In the genomic region with DNA sequence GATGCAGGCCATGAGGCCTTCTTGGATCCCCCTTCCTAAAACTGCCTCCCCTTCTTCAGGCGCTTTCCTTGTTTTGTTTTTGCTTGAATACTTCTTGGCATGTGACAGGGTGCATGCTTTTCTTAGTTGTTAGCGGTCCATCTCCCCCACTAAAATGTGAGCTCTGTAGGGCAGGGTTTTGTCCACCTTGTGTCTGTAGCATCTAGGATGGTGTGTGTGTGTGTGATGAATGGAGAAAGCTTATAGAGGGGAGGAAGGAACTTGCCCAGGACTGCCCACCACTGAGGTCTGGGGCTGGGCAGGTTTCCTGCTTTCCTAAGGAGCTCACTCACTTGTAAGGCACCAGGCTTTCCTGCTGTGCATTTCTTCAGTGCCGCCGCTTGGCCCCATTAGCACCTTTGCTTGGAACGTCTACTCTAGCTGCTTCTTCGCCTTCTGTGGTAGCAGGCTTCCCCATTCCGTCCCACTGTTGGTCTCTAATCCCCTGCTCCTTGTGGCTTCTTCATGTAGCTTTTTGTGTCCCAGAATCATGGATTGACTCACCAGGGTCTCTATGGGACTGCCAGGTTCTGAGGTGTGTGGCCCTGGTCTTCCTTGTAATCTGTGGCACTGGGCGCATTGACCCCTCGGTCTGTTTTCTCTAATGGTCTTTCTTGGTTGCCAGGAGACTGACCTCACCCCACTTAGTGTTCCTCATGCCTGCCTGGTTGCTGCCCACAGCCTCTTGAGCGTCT, we compare ENCODE assay signal across 2 cellular contexts.
TF ChIP-seq lines count a peak whose summit lies in the region.

No MANE protein-coding gene starts in this region.

TF ChIP-seq in HCT116, 20 proteins besides CTCF, POLR2A, EP300 and RAD21:
- TF ChIP-seq JUND (IDR thresholded peaks at IDR 0.05): no peak
- TF ChIP-seq, protein P1, sequence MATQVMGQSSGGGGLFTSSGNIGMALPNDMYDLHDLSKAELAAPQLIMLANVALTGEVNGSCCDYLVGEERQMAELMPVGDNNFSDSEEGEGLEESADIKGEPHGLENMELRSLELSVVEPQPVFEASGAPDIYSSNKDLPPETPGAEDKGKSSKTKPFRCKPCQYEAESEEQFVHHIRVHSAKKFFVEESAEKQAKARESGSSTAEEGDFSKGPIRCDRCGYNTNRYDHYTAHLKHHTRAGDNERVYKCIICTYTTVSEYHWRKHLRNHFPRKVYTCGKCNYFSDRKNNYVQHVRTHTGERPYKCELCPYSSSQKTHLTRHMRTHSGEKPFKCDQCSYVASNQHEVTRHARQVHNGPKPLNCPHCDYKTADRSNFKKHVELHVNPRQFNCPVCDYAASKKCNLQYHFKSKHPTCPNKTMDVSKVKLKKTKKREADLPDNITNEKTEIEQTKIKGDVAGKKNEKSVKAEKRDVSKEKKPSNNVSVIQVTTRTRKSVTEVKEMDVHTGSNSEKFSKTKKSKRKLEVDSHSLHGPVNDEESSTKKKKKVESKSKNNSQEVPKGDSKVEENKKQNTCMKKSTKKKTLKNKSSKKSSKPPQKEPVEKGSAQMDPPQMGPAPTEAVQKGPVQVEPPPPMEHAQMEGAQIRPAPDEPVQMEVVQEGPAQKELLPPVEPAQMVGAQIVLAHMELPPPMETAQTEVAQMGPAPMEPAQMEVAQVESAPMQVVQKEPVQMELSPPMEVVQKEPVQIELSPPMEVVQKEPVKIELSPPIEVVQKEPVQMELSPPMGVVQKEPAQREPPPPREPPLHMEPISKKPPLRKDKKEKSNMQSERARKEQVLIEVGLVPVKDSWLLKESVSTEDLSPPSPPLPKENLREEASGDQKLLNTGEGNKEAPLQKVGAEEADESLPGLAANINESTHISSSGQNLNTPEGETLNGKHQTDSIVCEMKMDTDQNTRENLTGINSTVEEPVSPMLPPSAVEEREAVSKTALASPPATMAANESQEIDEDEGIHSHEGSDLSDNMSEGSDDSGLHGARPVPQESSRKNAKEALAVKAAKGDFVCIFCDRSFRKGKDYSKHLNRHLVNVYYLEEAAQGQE (IDR thresholded peaks at IDR 0.05; ENCODE audit: low read depth): no peak
- no peak for TF ChIP-seq SP1 (IDR thresholded peaks at IDR 0.05; ENCODE audit: low read depth)
- TF ChIP-seq POLR2AphosphoS5 (IDR thresholded peaks at IDR 0.05; ENCODE audit: low read depth, low read length): no peak
- TF ChIP-seq EGR1 (IDR thresholded peaks at IDR 0.05; ENCODE audit: low read depth): no peak
- TF ChIP-seq FOSL1 (IDR thresholded peaks at IDR 0.05; ENCODE audit: low read depth): no peak
- TF ChIP-seq TCF7L2 (IDR thresholded peaks at IDR 0.05; ENCODE audit: borderline replicate concordance, extremely low read depth, insufficient read depth, insufficient read length): no peak
- TF ChIP-seq CEBPB (IDR thresholded peaks at IDR 0.05; ENCODE audit: low read depth): no peak
- TF ChIP-seq, protein P2, sequence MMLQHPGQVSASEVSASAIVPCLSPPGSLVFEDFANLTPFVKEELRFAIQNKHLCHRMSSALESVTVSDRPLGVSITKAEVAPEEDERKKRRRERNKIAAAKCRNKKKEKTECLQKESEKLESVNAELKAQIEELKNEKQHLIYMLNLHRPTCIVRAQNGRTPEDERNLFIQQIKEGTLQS (IDR thresholded peaks at IDR 0.05): no peak
- no peak for TF ChIP-seq ELF1 (IDR thresholded peaks at IDR 0.05; ENCODE audit: borderline replicate concordance, low read depth)
- no peak for TF ChIP-seq SIN3A (IDR thresholded peaks at IDR 0.05; ENCODE audit: low read depth)
- TF ChIP-seq EZH2phosphoT487 (IDR thresholded peaks at IDR 0.05; ENCODE audit: borderline replicate concordance): no peak
- TF ChIP-seq EZH2 (IDR thresholded peaks at IDR 0.05): no peak
- TF ChIP-seq, protein P3, sequence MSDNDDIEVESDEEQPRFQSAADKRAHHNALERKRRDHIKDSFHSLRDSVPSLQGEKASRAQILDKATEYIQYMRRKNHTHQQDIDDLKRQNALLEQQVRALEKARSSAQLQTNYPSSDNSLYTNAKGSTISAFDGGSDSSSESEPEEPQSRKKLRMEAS (IDR thresholded peaks at IDR 0.05): no peak

TF ChIP-seq in K562, 482 proteins besides CTCF, POLR2A, EP300 and RAD21 (continues in another document):
- TF ChIP-seq WHSC1 (IDR thresholded peaks at IDR 0.05; ENCODE audit: low read length): peak; percentile 69
- TF ChIP-seq, protein P4, sequence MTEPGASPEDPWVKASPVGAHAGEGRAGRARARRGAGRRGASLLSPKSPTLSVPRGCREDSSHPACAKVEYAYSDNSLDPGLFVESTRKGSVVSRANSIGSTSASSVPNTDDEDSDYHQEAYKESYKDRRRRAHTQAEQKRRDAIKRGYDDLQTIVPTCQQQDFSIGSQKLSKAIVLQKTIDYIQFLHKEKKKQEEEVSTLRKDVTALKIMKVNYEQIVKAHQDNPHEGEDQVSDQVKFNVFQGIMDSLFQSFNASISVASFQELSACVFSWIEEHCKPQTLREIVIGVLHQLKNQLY (CRISPR knock-in tag; conservative IDR thresholded peaks at IDR 0.05): 0 out of 4 replicates have a peak, but pooled peaks of 1 of the 2 experiments have one; percentile 67
- TF ChIP-seq CXXC5 (CRISPR knock-in tag; IDR thresholded peaks at IDR 0.05): peak; percentile 38; the same call in 1 of the 2 replicates
- peak; percentile 51; the same call in 1 of the 2 replicates for TF ChIP-seq ELF4 (CRISPR knock-in tag; IDR thresholded peaks at IDR 0.05)
- 0 out of 2 replicates have a peak, but pooled peaks have one; percentile 38 for TF ChIP-seq ZBTB17 (CRISPR knock-in tag; IDR thresholded peaks at IDR 0.05)
- TF ChIP-seq SMAD1 (IDR thresholded peaks at IDR 0.05; ENCODE audit: low read depth, low read length, partially characterized antibody): peak; percentile 40
- no peak for TF ChIP-seq HMG20A (CRISPR knock-in tag; conservative IDR thresholded peaks at IDR 0.05)
- no peak for TF ChIP-seq NR1H2 (CRISPR knock-in tag; IDR thresholded peaks at IDR 0.05)
- TF ChIP-seq HNRNPLL (IDR thresholded peaks at IDR 0.05; ENCODE audit: low read depth, low read length, poor library complexity, severe bottlenecking): peak; percentile 21
- TF ChIP-seq, protein P2 (IDR thresholded peaks at IDR 0.05): no peak
- TF ChIP-seq, protein P2 (CRISPR knock-in tag; conservative IDR thresholded peaks at IDR 0.05): 0 out of 2 replicates have a peak, but pooled peaks have one; percentile 64
- TF ChIP-seq, protein P5, sequence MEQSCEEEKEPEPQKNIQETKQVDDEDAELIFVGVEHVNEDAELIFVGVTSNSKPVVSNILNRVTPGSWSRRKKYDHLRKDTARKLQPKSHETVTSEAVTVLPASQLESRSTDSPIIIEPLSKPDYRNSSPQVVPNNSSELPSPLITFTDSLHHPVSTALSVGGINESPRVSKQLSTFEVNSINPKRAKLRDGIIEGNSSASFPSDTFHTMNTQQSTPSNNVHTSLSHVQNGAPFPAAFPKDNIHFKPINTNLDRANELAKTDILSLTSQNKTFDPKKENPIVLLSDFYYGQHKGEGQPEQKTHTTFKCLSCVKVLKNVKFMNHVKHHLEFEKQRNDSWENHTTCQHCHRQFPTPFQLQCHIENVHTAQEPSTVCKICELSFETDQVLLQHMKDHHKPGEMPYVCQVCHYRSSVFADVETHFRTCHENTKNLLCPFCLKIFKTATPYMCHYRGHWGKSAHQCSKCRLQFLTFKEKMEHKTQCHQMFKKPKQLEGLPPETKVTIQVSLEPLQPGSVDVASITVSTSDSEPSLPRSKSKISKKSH (CRISPR knock-in tag; IDR thresholded peaks at IDR 0.05): 0 out of 2 replicates have a peak, but pooled peaks have one; percentile 43
- TF ChIP-seq FOXJ2 (tag; IDR thresholded peaks at IDR 0.05): no peak
- 0 out of 4 replicates have a peak, but pooled peaks of 1 of the 2 experiments have one; percentile 28 for TF ChIP-seq SRF (CRISPR knock-in tag; IDR thresholded peaks at IDR 0.05)
- TF ChIP-seq MXI1 (IDR thresholded peaks at IDR 0.05; ENCODE audit: low read depth, low read length): no peak
- TF ChIP-seq CBFB (CRISPR knock-in tag; IDR thresholded peaks at IDR 0.05): no peak
- TF ChIP-seq, protein P6, sequence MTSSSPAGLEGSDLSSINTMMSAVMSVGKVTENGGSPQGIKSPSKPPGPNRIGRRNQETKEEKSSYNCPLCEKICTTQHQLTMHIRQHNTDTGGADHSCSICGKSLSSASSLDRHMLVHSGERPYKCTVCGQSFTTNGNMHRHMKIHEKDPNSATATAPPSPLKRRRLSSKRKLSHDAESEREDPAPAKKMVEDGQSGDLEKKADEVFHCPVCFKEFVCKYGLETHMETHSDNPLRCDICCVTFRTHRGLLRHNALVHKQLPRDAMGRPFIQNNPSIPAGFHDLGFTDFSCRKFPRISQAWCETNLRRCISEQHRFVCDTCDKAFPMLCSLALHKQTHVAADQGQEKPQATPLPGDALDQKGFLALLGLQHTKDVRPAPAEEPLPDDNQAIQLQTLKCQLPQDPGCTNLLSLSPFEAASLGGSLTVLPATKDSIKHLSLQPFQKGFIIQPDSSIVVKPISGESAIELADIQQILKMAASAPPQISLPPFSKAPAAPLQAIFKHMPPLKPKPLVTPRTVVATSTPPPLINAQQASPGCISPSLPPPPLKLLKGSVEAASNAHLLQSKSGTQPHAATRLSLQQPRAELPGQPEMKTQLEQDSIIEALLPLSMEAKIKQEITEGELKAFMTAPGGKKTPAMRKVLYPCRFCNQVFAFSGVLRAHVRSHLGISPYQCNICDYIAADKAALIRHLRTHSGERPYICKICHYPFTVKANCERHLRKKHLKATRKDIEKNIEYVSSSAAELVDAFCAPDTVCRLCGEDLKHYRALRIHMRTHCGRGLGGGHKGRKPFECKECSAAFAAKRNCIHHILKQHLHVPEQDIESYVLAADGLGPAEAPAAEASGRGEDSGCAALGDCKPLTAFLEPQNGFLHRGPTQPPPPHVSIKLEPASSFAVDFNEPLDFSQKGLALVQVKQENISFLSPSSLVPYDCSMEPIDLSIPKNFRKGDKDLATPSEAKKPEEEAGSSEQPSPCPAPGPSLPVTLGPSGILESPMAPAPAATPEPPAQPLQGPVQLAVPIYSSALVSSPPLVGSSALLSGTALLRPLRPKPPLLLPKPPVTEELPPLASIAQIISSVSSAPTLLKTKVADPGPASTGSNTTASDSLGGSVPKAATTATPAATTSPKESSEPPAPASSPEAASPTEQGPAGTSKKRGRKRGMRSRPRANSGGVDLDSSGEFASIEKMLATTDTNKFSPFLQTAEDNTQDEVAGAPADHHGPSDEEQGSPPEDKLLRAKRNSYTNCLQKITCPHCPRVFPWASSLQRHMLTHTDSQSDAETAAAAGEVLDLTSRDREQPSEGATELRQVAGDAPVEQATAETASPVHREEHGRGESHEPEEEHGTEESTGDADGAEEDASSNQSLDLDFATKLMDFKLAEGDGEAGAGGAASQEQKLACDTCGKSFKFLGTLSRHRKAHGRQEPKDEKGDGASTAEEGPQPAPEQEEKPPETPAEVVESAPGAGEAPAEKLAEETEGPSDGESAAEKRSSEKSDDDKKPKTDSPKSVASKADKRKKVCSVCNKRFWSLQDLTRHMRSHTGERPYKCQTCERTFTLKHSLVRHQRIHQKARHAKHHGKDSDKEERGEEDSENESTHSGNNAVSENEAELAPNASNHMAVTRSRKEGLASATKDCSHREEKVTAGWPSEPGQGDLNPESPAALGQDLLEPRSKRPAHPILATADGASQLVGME (CRISPR knock-in tag; IDR thresholded peaks at IDR 0.05): 0 out of 2 replicates have a peak, but pooled peaks have one; percentile 17
- no peak for TF ChIP-seq ZKSCAN3 (CRISPR knock-in tag; IDR thresholded peaks at IDR 0.05)
- TF ChIP-seq, protein P7, sequence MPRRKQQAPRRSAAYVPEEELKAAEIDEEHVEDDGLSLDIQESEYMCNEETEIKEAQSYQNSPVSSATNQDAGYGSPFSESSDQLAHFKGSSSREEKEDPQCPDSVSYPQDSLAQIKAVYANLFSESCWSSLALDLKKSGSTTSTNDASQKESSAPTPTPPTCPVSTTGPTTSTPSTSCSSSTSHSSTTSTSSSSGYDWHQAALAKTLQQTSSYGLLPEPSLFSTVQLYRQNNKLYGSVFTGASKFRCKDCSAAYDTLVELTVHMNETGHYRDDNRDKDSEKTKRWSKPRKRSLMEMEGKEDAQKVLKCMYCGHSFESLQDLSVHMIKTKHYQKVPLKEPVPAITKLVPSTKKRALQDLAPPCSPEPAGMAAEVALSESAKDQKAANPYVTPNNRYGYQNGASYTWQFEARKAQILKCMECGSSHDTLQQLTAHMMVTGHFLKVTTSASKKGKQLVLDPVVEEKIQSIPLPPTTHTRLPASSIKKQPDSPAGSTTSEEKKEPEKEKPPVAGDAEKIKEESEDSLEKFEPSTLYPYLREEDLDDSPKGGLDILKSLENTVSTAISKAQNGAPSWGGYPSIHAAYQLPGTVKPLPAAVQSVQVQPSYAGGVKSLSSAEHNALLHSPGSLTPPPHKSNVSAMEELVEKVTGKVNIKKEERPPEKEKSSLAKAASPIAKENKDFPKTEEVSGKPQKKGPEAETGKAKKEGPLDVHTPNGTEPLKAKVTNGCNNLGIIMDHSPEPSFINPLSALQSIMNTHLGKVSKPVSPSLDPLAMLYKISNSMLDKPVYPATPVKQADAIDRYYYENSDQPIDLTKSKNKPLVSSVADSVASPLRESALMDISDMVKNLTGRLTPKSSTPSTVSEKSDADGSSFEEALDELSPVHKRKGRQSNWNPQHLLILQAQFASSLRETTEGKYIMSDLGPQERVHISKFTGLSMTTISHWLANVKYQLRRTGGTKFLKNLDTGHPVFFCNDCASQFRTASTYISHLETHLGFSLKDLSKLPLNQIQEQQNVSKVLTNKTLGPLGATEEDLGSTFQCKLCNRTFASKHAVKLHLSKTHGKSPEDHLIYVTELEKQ (CRISPR knock-in tag; IDR thresholded peaks at IDR 0.05): no peak
- 0 out of 2 replicates have a peak, but pooled peaks have one; percentile 67 for TF ChIP-seq E2F3 (CRISPR knock-in tag; IDR thresholded peaks at IDR 0.05)
- TF ChIP-seq KAT2B (IDR thresholded peaks at IDR 0.05; ENCODE audit: low read depth, low read length): no peak
- TF ChIP-seq, protein P8, sequence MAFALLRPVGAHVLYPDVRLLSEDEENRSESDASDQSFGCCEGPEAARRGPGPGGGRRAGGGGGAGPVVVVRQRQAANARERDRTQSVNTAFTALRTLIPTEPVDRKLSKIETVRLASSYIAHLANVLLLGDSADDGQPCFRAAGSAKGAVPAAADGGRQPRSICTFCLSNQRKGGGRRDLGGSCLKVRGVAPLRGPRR (CRISPR knock-in tag; IDR thresholded peaks at IDR 0.05): peak; percentile 12; the same call in 1 of the 2 replicates
- TF ChIP-seq HNRNPUL1 (IDR thresholded peaks at IDR 0.05; ENCODE audit: low read length): no peak
- TF ChIP-seq GABPB2 (CRISPR knock-in tag; conservative IDR thresholded peaks at IDR 0.05): 0 out of 2 replicates have a peak, but pooled peaks have one; percentile 19
- TF ChIP-seq ERF (CRISPR knock-in tag; IDR thresholded peaks at IDR 0.05): peak; percentile 64; the same call in 1 of the 2 replicates
